ENCODE assay signal across 20 cellular contexts in the genomic region with DNA sequence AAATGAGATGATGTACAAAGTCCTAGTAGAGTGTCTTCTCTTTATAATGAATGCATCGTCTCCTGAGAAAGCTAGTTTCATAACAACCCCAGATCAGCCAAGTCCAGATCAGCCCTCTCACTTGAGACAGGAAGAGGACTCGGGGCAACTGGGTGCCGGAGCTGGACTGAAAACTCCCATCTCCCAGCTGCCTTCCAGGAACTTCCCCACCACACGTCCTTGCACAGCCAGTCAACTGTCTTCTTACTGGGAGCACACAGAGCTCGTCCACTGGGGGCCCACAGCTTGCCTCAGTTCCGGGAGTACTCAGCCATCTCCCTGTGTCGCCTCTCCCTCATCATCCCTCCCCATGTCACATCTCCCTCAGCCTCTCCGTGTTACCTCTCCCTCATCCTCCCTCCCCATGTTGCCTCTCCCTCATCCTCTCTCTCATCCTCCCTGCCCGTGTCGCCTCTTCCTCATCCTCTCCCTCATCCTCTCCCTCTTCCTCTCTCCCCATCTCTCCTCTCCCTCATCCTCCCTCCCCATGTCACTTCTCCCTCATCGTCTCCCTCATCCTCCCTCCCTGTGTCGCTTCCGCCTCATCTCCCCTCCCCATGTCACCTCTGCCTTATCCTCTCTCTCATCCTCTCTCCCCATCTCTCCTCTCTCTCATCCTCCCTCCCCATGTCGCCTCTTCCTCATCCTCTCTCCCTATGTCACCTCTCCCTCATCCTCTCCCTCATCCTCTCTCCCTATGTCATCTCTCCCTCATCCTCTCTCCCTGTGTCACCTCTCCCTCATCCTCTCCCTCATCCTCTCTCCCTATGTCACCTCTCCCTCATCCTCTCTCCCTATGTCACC. TPM values are rescaled to one million over a fixed set of nuclear protein-coding genes. Genes with fewer than 3 reads are reported as not detected.
DNase-seq lines count a peak whose midpoint lies in the region; ATAC-seq and TF ChIP-seq lines count a peak whose summit lies in the region.
"Had no signal": no experiment of that assay in that cellular context is flagged by ENCODE, and none has a peak within 500 bp of the region (broad histone marks: within the 10 kb centered on the region; RNA-seq: fewer than 3 reads in every experiment).

No MANE protein-coding gene starts in this region.

- ATAC-seq in activated T-helper 17 cell treated with anti-CD3 and anti-CD28 coated beads, Interleukin-2, amount 50 U/mL, for 72 hours (replicated peaks) = no peak
- ATAC-seq: left lobe of liver, sciatic nerve had no signal

- no peak for TF ChIP-seq CTCF in type B pancreatic cell (conservative IDR thresholded peaks at IDR 0.05)
- TF ChIP-seq CTCF in mesothelial cell of epicardium (IDR thresholded peaks at IDR 0.05; ENCODE audit: unreplicated experiment) = no peak

- peaks cover 31% of the 10 kb centered on the region for H3K27me3 Mint-ChIP-seq in T-helper 1 cell treated with Interleukin-12 subunit alpha and Interleukin-12 subunit beta and Interleukin-4 antibody, amounts not matched to agents 30 μg/mL and 1 μg/mL, for 36 hours (ENCODE audit: low read depth)
- H3K27me3 Mint-ChIP-seq in activated T-helper 17 cell treated with anti-CD3 and anti-CD28 coated beads, Interleukin-2, amount 50 U/mL, for 72 hours = peaks cover 9% of the 10 kb centered on the region
- H3K27me3 Mint-ChIP-seq in type B pancreatic cell = peaks cover 39% of the 10 kb centered on the region
- H3K27me3 Mint-ChIP-seq in mesothelial cell of epicardium (ENCODE audit: low read depth) = peaks cover 51% of the 10 kb centered on the region

- no peaks in the 10 kb centered on the region for H3K4me1 Mint-ChIP-seq in T-helper 1 cell treated with Interleukin-12 subunit alpha and Interleukin-12 subunit beta and Interleukin-4 antibody, amounts not matched to agents 30 μg/mL and 1 μg/mL, for 36 hours (ENCODE audit: low read depth)
- no peaks in the 10 kb centered on the region for H3K4me1 Mint-ChIP-seq in activated T-helper 17 cell treated with anti-CD3 and anti-CD28 coated beads, Interleukin-2, amount 50 U/mL, for 72 hours
- peaks cover 14% of the 10 kb centered on the region for H3K4me1 Mint-ChIP-seq in type B pancreatic cell (ENCODE audit: unreplicated experiment)
- H3K4me1 Mint-ChIP-seq in mesothelial cell of epicardium = peaks cover 11% of the 10 kb centered on the region

- no peak for DNase-seq in T-helper 1 cell
- DNase-seq in type B pancreatic cell (ENCODE audit: extremely low spot score, unreplicated experiment) = no peak
- no peak for DNase-seq in mesothelial cell of epicardium (ENCODE audit: low spot score in 2 of 2, unreplicated experiment in 2 of 2)
- DNase-seq in mucosa of gallbladder (ENCODE audit: low spot score) = no peak
- DNase-seq: activated T-cell treated with anti-CD3 and anti-CD28 coated beads, Interleukin-2, amount 50 U/mL, for 24 hours; CD4-positive, alpha-beta memory T cell; erythroblast; NCI-H1092; NCI-H1694; RPMI8226; stimulated activated CD8-positive, alpha-beta memory T cell treated with anti-CD3 and anti-CD28 coated beads, Interleukin-4, amount 100 ng/mL, for 48 hours; stomach had no signal

- peak overlapping the region; percentile 36 for H3K27ac Mint-ChIP-seq in T-helper 1 cell treated with Interleukin-12 subunit alpha and Interleukin-12 subunit beta and Interleukin-4 antibody, amounts not matched to agents 30 μg/mL and 1 μg/mL, for 36 hours
- H3K27ac Mint-ChIP-seq in activated T-helper 17 cell treated with anti-CD3 and anti-CD28 coated beads, Interleukin-2, amount 50 U/mL, for 72 hours = peak overlapping the region; percentile 69
- H3K27ac Mint-ChIP-seq in type B pancreatic cell = peak overlapping the region; percentile 39
- no peak overlapping the region for H3K27ac Mint-ChIP-seq in mesothelial cell of epicardium
- H3K27ac Mint-ChIP-seq: activated T-cell treated with anti-CD3 and anti-CD28 coated beads, Interleukin-2, amount 50 U/mL, for 24 hours had no signal

- H3K9me3 Mint-ChIP-seq in T-helper 1 cell treated with Interleukin-12 subunit alpha and Interleukin-12 subunit beta and Interleukin-4 antibody, amounts not matched to agents 30 μg/mL and 1 μg/mL, for 36 hours = peaks cover 10% of the 10 kb centered on the region
- peaks cover 4% of the 10 kb centered on the region for H3K9me3 Mint-ChIP-seq in activated T-helper 17 cell treated with anti-CD3 and anti-CD28 coated beads, Interleukin-2, amount 50 U/mL, for 72 hours
- H3K9me3 Mint-ChIP-seq in type B pancreatic cell = no peaks in the 10 kb centered on the region
- peaks cover 5% of the 10 kb centered on the region for H3K9me3 Mint-ChIP-seq in mesothelial cell of epicardium

- H3K36me3 Mint-ChIP-seq in T-helper 1 cell treated with Interleukin-12 subunit alpha and Interleukin-12 subunit beta and Interleukin-4 antibody, amounts not matched to agents 30 μg/mL and 1 μg/mL, for 36 hours (ENCODE audit: low read depth) = no peaks in the 10 kb centered on the region
- H3K36me3 Mint-ChIP-seq in activated T-helper 17 cell treated with anti-CD3 and anti-CD28 coated beads, Interleukin-2, amount 50 U/mL, for 72 hours (ENCODE audit: low read depth) = no peaks in the 10 kb centered on the region
- H3K36me3 Mint-ChIP-seq in type B pancreatic cell = no peaks in the 10 kb centered on the region
- H3K36me3 Mint-ChIP-seq in mesothelial cell of epicardium = no peaks in the 10 kb centered on the region

- no peak overlapping the region for H3K4me3 Mint-ChIP-seq in T-helper 1 cell treated with Interleukin-12 subunit alpha and Interleukin-12 subunit beta and Interleukin-4 antibody, amounts not matched to agents 30 μg/mL and 1 μg/mL, for 36 hours
- no peak overlapping the region for H3K4me3 Mint-ChIP-seq in activated T-helper 17 cell treated with anti-CD3 and anti-CD28 coated beads, Interleukin-2, amount 50 U/mL, for 72 hours
- H3K4me3 Mint-ChIP-seq in type B pancreatic cell (no peak overlapping the region), mesothelial cell of epicardium (no peak overlapping the region)
- H3K4me3 Mint-ChIP-seq: activated T-cell treated with anti-CD3 and anti-CD28 coated beads, Interleukin-2, amount 50 U/mL, for 24 hours; CD4-positive, alpha-beta memory T cell had no signal

RNA-seq across cellular contexts. Expression of a gene that starts 22.4 kb away (rescaled TPM):
- under 1 TPM in 1 of 2 donors, not detected in 1; 0.05 TPM for total RNA-seq in activated T-helper 17 cell treated with anti-CD3 and anti-CD28 coated beads, Interleukin-2, amount 50 U/mL, for 72 hours
- 4.4 and 9.0 TPM in 2 replicates for total RNA-seq in type B pancreatic cell (ENCODE audit: low replicate concordance)
- total RNA-seq in mesothelial cell of epicardium = 0.16 TPM in 1 of 3 replicates, not detected in the others
- total RNA-seq in mucosa of gallbladder = not detected
- total RNA-seq: cardiac septum; CD4-positive, alpha-beta memory T cell; left lobe of liver; mesenteric fat pad; sciatic nerve; SK-MEL-5; T-helper 1 cell treated with Interleukin-12 subunit alpha and Interleukin-12 subunit beta and Interleukin-4 antibody, amounts not matched to agents 30 ng/mL and 1 ng/mL, for 36 hours had no signal

RNA-seq across cellular contexts. Expression of a gene that starts 23.9 kb away (rescaled TPM):
- 1 to 10 TPM in 1 of 2 donors, under 1 TPM in 1; 0.61 to 1.4 TPM for total RNA-seq in activated T-helper 17 cell treated with anti-CD3 and anti-CD28 coated beads, Interleukin-2, amount 50 U/mL, for 72 hours
- 3.6 and 9.1 TPM in 2 replicates for total RNA-seq in type B pancreatic cell (ENCODE audit: low replicate concordance)
- 2.4 to 2.9 TPM (median 2.6 TPM) in 3 replicates for total RNA-seq in mesothelial cell of epicardium
- total RNA-seq in mucosa of gallbladder = 22.8 TPM

RNA-seq across cellular contexts. Expression of a gene that starts 49.5 kb away (rescaled TPM):
- 100 to 1,000 TPM; 108 to 115 TPM for total RNA-seq in activated T-helper 17 cell treated with anti-CD3 and anti-CD28 coated beads, Interleukin-2, amount 50 U/mL, for 72 hours
- total RNA-seq in type B pancreatic cell (ENCODE audit: low replicate concordance) = 94.7 and 123 TPM in 2 replicates
- 144 to 155 TPM (median 149 TPM) in 3 replicates for total RNA-seq in mesothelial cell of epicardium
- total RNA-seq in mucosa of gallbladder = 81.8 TPM

RNA-seq across cellular contexts. Expression of a gene that starts 54.7 kb away (rescaled TPM):
- 10 to 100 TPM in 1 of 2 donors, 1 to 10 TPM in 1; 6.7 to 10.8 TPM for total RNA-seq in activated T-helper 17 cell treated with anti-CD3 and anti-CD28 coated beads, Interleukin-2, amount 50 U/mL, for 72 hours
- 34.5 and 85.1 TPM in 2 replicates for total RNA-seq in type B pancreatic cell (ENCODE audit: low replicate concordance)
- total RNA-seq in mesothelial cell of epicardium = 20.4 to 21.5 TPM (median 20.5 TPM) in 3 replicates
- 74.3 TPM for total RNA-seq in mucosa of gallbladder
